ENCODE assay signal across 13 cellular contexts in the genomic region with DNA sequence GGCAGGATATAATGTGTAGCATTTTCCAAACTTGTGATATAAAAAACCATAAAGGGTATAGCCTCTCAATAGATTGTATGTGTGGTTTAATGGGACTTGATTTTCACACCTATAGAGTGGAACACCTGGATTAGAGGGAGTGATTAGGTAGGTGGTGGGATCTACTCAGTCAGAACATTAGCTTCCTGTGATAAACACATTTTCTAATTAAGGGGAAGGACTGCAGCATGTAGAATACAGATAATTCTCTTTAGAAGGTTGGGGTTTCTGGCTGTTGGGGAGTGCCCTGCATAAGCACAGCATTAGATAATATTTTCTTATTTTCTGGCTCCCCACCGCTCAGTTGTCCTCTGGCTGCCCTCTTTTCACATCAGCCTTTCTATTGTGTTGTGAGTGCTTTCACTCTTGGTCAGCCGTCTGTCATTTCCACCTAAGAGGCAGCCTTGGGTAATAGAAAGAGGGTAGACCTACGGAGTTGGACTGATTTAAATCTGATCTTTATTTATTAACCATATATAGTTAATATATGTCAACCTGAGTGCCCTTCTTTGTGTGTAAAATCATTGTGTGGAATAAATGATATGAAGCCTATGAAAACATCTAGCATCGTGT. TPM values are rescaled to one million over a fixed set of nuclear protein-coding genes. Genes with fewer than 3 reads are reported as not detected.
DNase-seq lines count a peak whose midpoint lies in the region; ATAC-seq and TF ChIP-seq lines count a peak whose summit lies in the region.
"Had no signal": no experiment of that assay in that cellular context is flagged by ENCODE, and none has a peak within 500 bp of the region (broad histone marks: within the 10 kb centered on the region; RNA-seq: fewer than 3 reads in every experiment).

No MANE protein-coding gene starts in this region.

- no peak for TF ChIP-seq CTCF in SU-DHL-6 (IDR thresholded peaks at IDR 0.05; ENCODE audit: insufficient read depth, low read length, poor library complexity, severe bottlenecking)
- TF ChIP-seq CTCF in mesothelial cell of epicardium (IDR thresholded peaks at IDR 0.05; ENCODE audit: unreplicated experiment) = no peak
- no peak for TF ChIP-seq CTCF in foreskin keratinocyte (conservative IDR thresholded peaks at IDR 0.05)

- no peak overlapping the region for H3K4me3 ChIP-seq in SU-DHL-6 (ENCODE audit: insufficient read depth, low read length, poor library complexity, severe bottlenecking)
- H3K4me3 ChIP-seq in HAP-1 = no peak overlapping the region
- H3K4me3 ChIP-seq: right lobe of liver had no signal

- H3K79me2 ChIP-seq in SU-DHL-6 (ENCODE audit: insufficient read depth, low read length) = peaks cover 100% of the 10 kb centered on the region

- no peak overlapping the region for H3K9ac ChIP-seq in SU-DHL-6 (ENCODE audit: low read length)

- H3K4me1 Mint-ChIP-seq in mesothelial cell of epicardium = peaks cover 12% of the 10 kb centered on the region

- in situ Hi-C loops in HAP-1 (cut with MboI; ENCODE audit: low sequenced_read_pairs) = no loop called here

- H3K9me3 Mint-ChIP-seq in mesothelial cell of epicardium = no peaks in the 10 kb centered on the region
- H3K9me3 Mint-ChIP-seq: central memory CD8-positive, alpha-beta T cell; H9 had no signal

- no peaks in the 10 kb centered on the region for H3K9me3 ChIP-seq in SU-DHL-6 (ENCODE audit: insufficient read depth, low read length)
- no peaks in the 10 kb centered on the region for H3K9me3 ChIP-seq in HAP-1
- H3K9me3 ChIP-seq: right lobe of liver had no signal

- H3K27ac Mint-ChIP-seq in mesothelial cell of epicardium = peak overlapping the region; percentile 39

- no peak for DNase-seq in mesothelial cell of epicardium (ENCODE audit: low spot score in 2 of 2, unreplicated experiment in 2 of 2)
- no peak for DNase-seq in foreskin keratinocyte
- DNase-seq in 8988T = no peak
- no peak for DNase-seq in HAP-1 (ENCODE audit: low spot score in 2 of 2)
- DNase-seq: activated CD4-positive, CD25-positive, alpha-beta regulatory T cell; activated gamma-delta T cell; H9; right lobe of liver; substantia nigra had no signal

- peaks cover 2% of the 10 kb centered on the region; the same call in 1 of the 2 replicates for H3F3A ChIP-seq in SU-DHL-6 (ENCODE audit: insufficient read depth)

- H3K4me2 ChIP-seq in SU-DHL-6 (ENCODE audit: low read depth, low read length, poor library complexity, severe bottlenecking) = peak overlapping the region; percentile 25

- peaks cover 24% of the 10 kb centered on the region for H3K4me1 ChIP-seq in foreskin keratinocyte
- peaks cover 18% of the 10 kb centered on the region for H3K4me1 ChIP-seq in HAP-1

- no peaks in the 10 kb centered on the region for H3K27me3 Mint-ChIP-seq in mesothelial cell of epicardium (ENCODE audit: low read depth)
- H3K27me3 Mint-ChIP-seq: central memory CD8-positive, alpha-beta T cell had no signal

- H2AFZ ChIP-seq in SU-DHL-6 (ENCODE audit: low read depth, low read length, severe bottlenecking) = no peak overlapping the region

- no peak overlapping the region for H3K27ac ChIP-seq in SU-DHL-6 (ENCODE audit: low read depth, low read length)
- H3K27ac ChIP-seq in foreskin keratinocyte = no peak overlapping the region

- peak; percentile 60 for ATAC-seq in GM18511 (IDR thresholded peaks at IDR 0.05; ENCODE audit: unreplicated experiment)
- ATAC-seq in GM21786 (IDR thresholded peaks at IDR 0.05; ENCODE audit: unreplicated experiment) = peak; percentile 67
- ATAC-seq in foreskin keratinocyte = no peak

- peaks cover 16% of the 10 kb centered on the region for H3K36me3 Mint-ChIP-seq in mesothelial cell of epicardium

- H3K27me3 ChIP-seq in SU-DHL-6 (ENCODE audit: low read length) = no peaks in the 10 kb centered on the region
- H3K27me3 ChIP-seq in foreskin keratinocyte = no peaks in the 10 kb centered on the region
- no peaks in the 10 kb centered on the region for H3K27me3 ChIP-seq in HAP-1 (ENCODE audit: low read depth)
- H3K27me3 ChIP-seq: right lobe of liver had no signal

- H3K36me3 ChIP-seq in SU-DHL-6 (ENCODE audit: low read length) = peaks cover 25% of the 10 kb centered on the region; the same call in 1 of the 2 replicates
- H3K36me3 ChIP-seq in HAP-1 (replicated peaks) = peaks cover 55% of the 10 kb centered on the region

- H4K20me1 ChIP-seq in SU-DHL-6 (ENCODE audit: low read depth, low read length) = peaks cover 66% of the 10 kb centered on the region

- no peak overlapping the region for H3K4me3 Mint-ChIP-seq in mesothelial cell of epicardium
- H3K4me3 Mint-ChIP-seq: H9 had no signal

- no peaks in the 10 kb centered on the region for H3K9me2 ChIP-seq in SU-DHL-6 (replicated peaks; ENCODE audit: insufficient read depth, low read length)

RNA-seq across cellular contexts. Expression of a gene that starts 8.0 kb away (rescaled TPM):
- total RNA-seq in mesothelial cell of epicardium (75.1 to 79.6 TPM (median 78.7 TPM) in 3 replicates), foreskin keratinocyte (164 and 188 TPM in 2 replicates)
- polyA plus RNA-seq in foreskin keratinocyte = 80.5 and 104 TPM in 2 replicates
